1 cellular context compared by ENCODE assay signal in genomic region chr19:45901912-45902650, GRCh38.
TF ChIP-seq lines count a peak whose summit lies in the region.

MYPOP (minus strand) TSS chr19:45902613; CDS start chr19:45901773, 840 bp downstream.

TF ChIP-seq in IMR-90, 13 proteins besides CTCF, POLR2A, EP300 and RAD21 (continued from another document):
- TF ChIP-seq ELK1 (IDR thresholded peaks at IDR 0.05; ENCODE audit: borderline replicate concordance, low read depth, low read length): no peak
- TF ChIP-seq BHLHE40 (IDR thresholded peaks at IDR 0.05; ENCODE audit: low read depth, low read length): no peak
- TF ChIP-seq NFE2L2 (IDR thresholded peaks at IDR 0.05; ENCODE audit: low read depth, low read length): no peak
- TF ChIP-seq CEBPB (IDR thresholded peaks at IDR 0.05; ENCODE audit: low read depth, low read length): no peak
TF ChIP-seq in IMR-90: peak in this region for 0.
